19 cellular contexts compared by ENCODE assay signal in genomic region chr5:114678778-114679177, GRCh38.
DNase-seq lines count a peak whose midpoint lies in the region; ATAC-seq and TF ChIP-seq lines count a peak whose summit lies in the region.
"Had no signal": no experiment of that assay in that cellular context is flagged by ENCODE, and none has a peak within 500 bp of the region (broad histone marks: within the 10 kb centered on the region; RNA-seq: fewer than 3 reads in every experiment).

No MANE protein-coding gene starts in this region.

- H3K36me3 Mint-ChIP-seq in glutamatergic neuron (ENCODE audit: unreplicated experiment) = no peaks in the 10 kb centered on the region
- H3K36me3 Mint-ChIP-seq: CD14-positive monocyte; CD8-positive, alpha-beta memory T cell; IgD-negative memory B cell had no signal

- no peak overlapping the region for H3K4me3 Mint-ChIP-seq in glutamatergic neuron (ENCODE audit: unreplicated experiment)
- H3K4me3 Mint-ChIP-seq: B cell; CD8-positive, alpha-beta memory T cell; IgD-negative memory B cell had no signal

- TF ChIP-seq CTCF in glutamatergic neuron (IDR thresholded peaks at IDR 0.05; ENCODE audit: partially characterized antibody, unreplicated experiment) = peak; percentile 20

- DNase-seq in DMS53 (lab: John Stamatoyannopoulos, UW) = peak; percentile 17
- DNase-seq in DMS53 treated with DMSO at 0.1 percent for 48 hours (lab: John Stamatoyannopoulos, UW; ENCODE audit: unreplicated experiment) = no peak
- peak; percentile 1 for DNase-seq in NCI-H2081 treated with DMSO at 0.1 percent for 48 hours (lab: John Stamatoyannopoulos, UW)
- no peak for DNase-seq in glutamatergic neuron
- DNase-seq in effector CD4-positive, alpha-beta T cell = no peak
- DNase-seq: Calu3; CD8-positive, alpha-beta memory T cell; NCI-H1105; NCI-H1436 treated with DMSO at 0.1 percent for 48 hours; NCI-H187 treated with DMSO at 0.1 percent for 48 hours; NCI-H2227 treated with DMSO at 0.1 percent for 48 hours; NCI-H526 treated with DMSO at 0.1 percent for 48 hours; Peyer's patch; SHP77 treated with DMSO at 0.1 percent for 48 hours had no signal

- H3K4me1 Mint-ChIP-seq in glutamatergic neuron (ENCODE audit: low read depth, unreplicated experiment) = no peaks in the 10 kb centered on the region
- H3K4me1 Mint-ChIP-seq: B cell; CD14-positive monocyte; CD8-positive, alpha-beta memory T cell; IgD-negative memory B cell had no signal

- peaks cover 2% of the 10 kb centered on the region for H3K9me3 Mint-ChIP-seq in glutamatergic neuron (ENCODE audit: unreplicated experiment)
- H3K9me3 Mint-ChIP-seq: CD8-positive, alpha-beta memory T cell; IgD-negative memory B cell had no signal

- H3K27me3 Mint-ChIP-seq in glutamatergic neuron (ENCODE audit: unreplicated experiment) = no peaks in the 10 kb centered on the region
- H3K27me3 Mint-ChIP-seq: B cell; CD8-positive, alpha-beta memory T cell; IgD-negative memory B cell had no signal

- no peak overlapping the region for H3K27ac Mint-ChIP-seq in glutamatergic neuron (ENCODE audit: unreplicated experiment)
- H3K27ac Mint-ChIP-seq: B cell; CD14-positive monocyte; CD8-positive, alpha-beta memory T cell; IgD-negative memory B cell had no signal

- ATAC-seq in GM18519 (IDR thresholded peaks at IDR 0.05; ENCODE audit: low FRiP score, unreplicated experiment) (no peak), GM21381 (IDR thresholded peaks at IDR 0.05; ENCODE audit: unreplicated experiment) (no peak)

Comparison
In these comparisons a context has a peak if more than half of its experiments do, and no peak if none do; other contexts are left out.
1. DNase-seq: peak in DMS53 (single experiment) and NCI-H2081 treated with DMSO at 0.1 percent for 48 hours (single experiment); none in DMS53 treated with DMSO at 0.1 percent for 48 hours (single experiment), glutamatergic neuron (single experiment) and effector CD4-positive, alpha-beta T cell (single experiment).